In genomic region chr18:6576706-6577375, GRCh38 we compare ENCODE assay signal across 30 cellular contexts.
"Had no signal": no experiment of that assay in that cellular context is flagged by ENCODE, and none has a peak within 500 bp of the region (broad histone marks: within the 10 kb centered on the region; RNA-seq: fewer than 3 reads in every experiment).

No MANE protein-coding gene starts in this region.

- H3K9me3 ChIP-seq: ascending aorta, ovary, sigmoid colon, thoracic aorta, uterus had no signal

- H3K36me3 ChIP-seq: ascending aorta, cardiac muscle cell, ovary, sigmoid colon, thoracic aorta, uterus had no signal

- H3K27me3 ChIP-seq: ascending aorta, cardiac muscle cell, ovary, sigmoid colon, uterus had no signal

- DNase-seq: activated CD4-positive, alpha-beta memory T cell treated with anti-CD3 and anti-CD28 coated beads, Interleukin-2, amount 10 ng/mL, durations not matched to agents 7 days and 5 days; activated CD4-positive, alpha-beta T cell treated with anti-CD3 and anti-CD28 coated beads for 1 hour; activated CD4-positive, alpha-beta T cell treated with anti-CD3 and anti-CD28 coated beads, Interleukin-2, amount 10 ng/mL, durations not matched to agents 7 days and 5 days; activated CD8-positive, alpha-beta memory T cell treated with anti-CD3 and anti-CD28 coated beads, Interleukin-2, amount 50 U/mL, for 48 hours; activated gamma-delta T cell; activated naive CD4-positive, alpha-beta T cell treated with anti-CD3 and anti-CD28 coated beads, Interleukin-2, amount 10 ng/mL, durations not matched to agents 7 days and 5 days; activated naive CD8-positive, alpha-beta T cell treated with anti-CD3 and anti-CD28 coated beads, Interleukin-2, amount 10 ng/mL, durations not matched to agents 7 days and 5 days; activated T-cell treated with anti-CD3 and anti-CD28 coated beads, Interleukin-2, amount 50 U/mL, for 24 hours; dorsolateral prefrontal cortex; effector memory CD4-positive, alpha-beta T cell; glutamatergic neuron; left colon; mammary epithelial cell; naive B cell; nephron progenitor cell; ovary; retina; sigmoid colon; small intestine; stimulated activated CD4-positive, alpha-beta T cell treated with anti-CD3 and anti-CD28 coated beads, Interleukin-4, amount 100 ng/mL, for 24 hours; trophoblast cell; uterus had no signal

- H3K4me1 ChIP-seq: ascending aorta, sigmoid colon, uterus had no signal

- H3K4me3 ChIP-seq: ascending aorta, cardiac muscle cell, coronary artery, dorsolateral prefrontal cortex, ovary, sigmoid colon, thoracic aorta, uterus had no signal

- FAIRE-seq: frontal cortex, islet of Langerhans, small intestine had no signal

- ATAC-seq: left colon; stimulated activated effector memory CD8-positive, alpha-beta T cell treated with anti-CD3 and anti-CD28 coated beads, Interleukin-12 subunit alpha, Interleukin-12 subunit beta, amount 100 ng/mL, for 72 hours; WTC11 had no signal

- H3K27ac ChIP-seq: ascending aorta, cardiac muscle cell, coronary artery, dorsolateral prefrontal cortex, ovary, sigmoid colon, thoracic aorta, uterus had no signal
